Comparison of ENCODE assay signal across 2 cellular contexts in the genomic region with DNA sequence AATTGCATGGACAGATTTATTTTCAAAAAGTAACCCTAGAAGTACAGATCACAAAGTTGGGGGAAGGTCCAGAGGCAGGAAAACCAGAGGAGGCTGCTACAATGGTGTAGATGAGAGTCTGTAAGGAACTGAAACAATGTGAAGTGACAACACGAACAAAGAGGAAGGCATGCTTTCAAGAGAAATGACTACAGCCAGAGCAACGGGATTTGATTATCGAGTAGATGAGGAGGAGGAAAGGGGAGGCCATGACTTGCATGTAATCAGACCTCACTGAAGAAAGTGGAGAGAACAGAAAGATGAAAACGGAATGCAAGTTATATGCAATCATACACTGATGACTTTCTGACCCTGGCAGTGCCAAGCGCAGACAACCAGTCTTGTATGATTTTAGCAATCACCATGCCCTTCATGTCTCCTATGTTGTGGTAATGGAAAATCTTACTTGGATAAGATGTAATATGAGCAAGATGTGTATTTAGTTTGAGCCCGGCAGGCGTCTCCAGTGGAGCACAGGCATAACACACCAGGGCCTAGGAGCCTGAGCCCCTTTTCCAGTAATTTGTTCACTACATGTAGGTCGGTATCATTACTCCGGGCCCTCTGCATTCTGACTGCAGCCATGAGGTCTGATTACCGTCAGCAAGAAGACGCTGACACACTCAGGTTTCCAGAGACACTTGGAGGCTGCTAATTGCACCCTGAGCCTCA.
TF ChIP-seq lines count a peak whose summit lies in the region.

No MANE protein-coding gene starts in this region.

TF ChIP-seq in HCT116, 20 proteins besides CTCF, POLR2A, EP300 and RAD21:
- TF ChIP-seq, protein P1, sequence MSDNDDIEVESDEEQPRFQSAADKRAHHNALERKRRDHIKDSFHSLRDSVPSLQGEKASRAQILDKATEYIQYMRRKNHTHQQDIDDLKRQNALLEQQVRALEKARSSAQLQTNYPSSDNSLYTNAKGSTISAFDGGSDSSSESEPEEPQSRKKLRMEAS (IDR thresholded peaks at IDR 0.05), result no peak
- TF ChIP-seq ZBTB33 (IDR thresholded peaks at IDR 0.05; ENCODE audit: extremely low read depth, insufficient replicate concordance, low read length) (no peak), POLR2AphosphoS5 (IDR thresholded peaks at IDR 0.05; ENCODE audit: low read depth, low read length) (no peak), TCF7L2 (IDR thresholded peaks at IDR 0.05; ENCODE audit: borderline replicate concordance, extremely low read depth, insufficient read depth, insufficient read length) (no peak), ZNF274 (IDR thresholded peaks at IDR 0.05; ENCODE audit: low read depth, low read length) (no peak)
TF ChIP-seq in HCT116: peak in this region for 0.

TF ChIP-seq in WTC11, 78 proteins besides CTCF, POLR2A, EP300 and RAD21:
- no peak for TF ChIP-seq HMGA2 (CRISPR knock-in tag; IDR thresholded peaks at IDR 0.05)
- no peak for TF ChIP-seq ZNF263 (CRISPR knock-in tag; IDR thresholded peaks at IDR 0.05; ENCODE audit: low read depth)
- TF ChIP-seq, protein P2, sequence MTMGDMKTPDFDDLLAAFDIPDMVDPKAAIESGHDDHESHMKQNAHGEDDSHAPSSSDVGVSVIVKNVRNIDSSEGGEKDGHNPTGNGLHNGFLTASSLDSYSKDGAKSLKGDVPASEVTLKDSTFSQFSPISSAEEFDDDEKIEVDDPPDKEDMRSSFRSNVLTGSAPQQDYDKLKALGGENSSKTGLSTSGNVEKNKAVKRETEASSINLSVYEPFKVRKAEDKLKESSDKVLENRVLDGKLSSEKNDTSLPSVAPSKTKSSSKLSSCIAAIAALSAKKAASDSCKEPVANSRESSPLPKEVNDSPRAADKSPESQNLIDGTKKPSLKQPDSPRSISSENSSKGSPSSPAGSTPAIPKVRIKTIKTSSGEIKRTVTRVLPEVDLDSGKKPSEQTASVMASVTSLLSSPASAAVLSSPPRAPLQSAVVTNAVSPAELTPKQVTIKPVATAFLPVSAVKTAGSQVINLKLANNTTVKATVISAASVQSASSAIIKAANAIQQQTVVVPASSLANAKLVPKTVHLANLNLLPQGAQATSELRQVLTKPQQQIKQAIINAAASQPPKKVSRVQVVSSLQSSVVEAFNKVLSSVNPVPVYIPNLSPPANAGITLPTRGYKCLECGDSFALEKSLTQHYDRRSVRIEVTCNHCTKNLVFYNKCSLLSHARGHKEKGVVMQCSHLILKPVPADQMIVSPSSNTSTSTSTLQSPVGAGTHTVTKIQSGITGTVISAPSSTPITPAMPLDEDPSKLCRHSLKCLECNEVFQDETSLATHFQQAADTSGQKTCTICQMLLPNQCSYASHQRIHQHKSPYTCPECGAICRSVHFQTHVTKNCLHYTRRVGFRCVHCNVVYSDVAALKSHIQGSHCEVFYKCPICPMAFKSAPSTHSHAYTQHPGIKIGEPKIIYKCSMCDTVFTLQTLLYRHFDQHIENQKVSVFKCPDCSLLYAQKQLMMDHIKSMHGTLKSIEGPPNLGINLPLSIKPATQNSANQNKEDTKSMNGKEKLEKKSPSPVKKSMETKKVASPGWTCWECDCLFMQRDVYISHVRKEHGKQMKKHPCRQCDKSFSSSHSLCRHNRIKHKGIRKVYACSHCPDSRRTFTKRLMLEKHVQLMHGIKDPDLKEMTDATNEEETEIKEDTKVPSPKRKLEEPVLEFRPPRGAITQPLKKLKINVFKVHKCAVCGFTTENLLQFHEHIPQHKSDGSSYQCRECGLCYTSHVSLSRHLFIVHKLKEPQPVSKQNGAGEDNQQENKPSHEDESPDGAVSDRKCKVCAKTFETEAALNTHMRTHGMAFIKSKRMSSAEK (CRISPR knock-in tag; IDR thresholded peaks at IDR 0.05; ENCODE audit: borderline replicate concordance), result no peak
- TF ChIP-seq MYBL2 (CRISPR knock-in tag; IDR thresholded peaks at IDR 0.05), result no peak
- TF ChIP-seq ZBTB21 (CRISPR knock-in tag; IDR thresholded peaks at IDR 0.05; ENCODE audit: borderline replicate concordance), result no peak
- no peak for TF ChIP-seq TP53 (CRISPR knock-in tag; IDR thresholded peaks at IDR 0.05)
